ENCODE assay signal across 12 cellular contexts in the genomic region with DNA sequence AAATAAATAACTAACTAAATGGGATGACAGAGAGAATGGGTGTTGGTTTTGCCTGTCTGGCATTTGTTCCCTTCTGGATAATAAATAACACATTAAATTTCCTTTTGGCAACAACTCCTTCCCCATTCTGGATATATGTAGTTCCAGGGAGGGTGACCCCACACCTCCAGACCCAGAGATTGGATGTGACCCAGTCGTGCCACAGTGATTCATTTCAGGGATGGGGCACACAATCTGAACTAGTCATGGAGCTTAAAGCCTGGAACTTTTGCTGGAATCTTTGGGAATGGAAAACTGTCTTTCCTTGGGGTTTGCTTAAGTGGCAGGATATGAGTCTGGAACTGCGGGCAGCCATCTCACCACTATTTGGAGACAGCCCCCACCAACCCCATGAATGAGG. TPM values are rescaled to one million over a fixed set of nuclear protein-coding genes. Genes with fewer than 3 reads are reported as not detected.
DNase-seq lines count a peak whose midpoint lies in the region; ATAC-seq and TF ChIP-seq lines count a peak whose summit lies in the region.
"Had no signal": no experiment of that assay in that cellular context is flagged by ENCODE, and none has a peak within 500 bp of the region (broad histone marks: within the 10 kb centered on the region; RNA-seq: fewer than 3 reads in every experiment).

No MANE protein-coding gene starts in this region.

- no peak overlapping the region for H2AFZ ChIP-seq in IMR-90 (replicated peaks; ENCODE audit: low read length, poor library complexity)
- H2AFZ ChIP-seq: parathyroid adenoma had no signal

- no peaks in the 10 kb centered on the region for H3K36me3 Mint-ChIP-seq in natural killer cell treated with Interleukin-12 subunit alpha and Interleukin-12 subunit beta and Interleukin-15 and Interleukin-18, amount 100 ng/mL, for 72 hours

- no peak overlapping the region for H3K4me2 ChIP-seq in IMR-90 (ENCODE audit: low read depth, low read length)
- H3K4me2 ChIP-seq in skeletal muscle satellite cell (ENCODE audit: low read length), result peak overlapping the region; percentile 74

- dilution Hi-C loops in IMR-90 (cut with HindIII; ENCODE audit: low sequenced_read_pairs, unreplicated experiment), result no loop called here

- H3K4me1 Mint-ChIP-seq in natural killer cell treated with Interleukin-12 subunit alpha and Interleukin-12 subunit beta and Interleukin-15 and Interleukin-18, amount 100 ng/mL, for 72 hours (ENCODE audit: low read depth in 2 of 2), result peaks cover 44 to 49% of the 10 kb centered on the region in 2 donors

- no peak overlapping the region for H2AK9ac ChIP-seq in IMR-90 (replicated peaks; ENCODE audit: low read depth, low read length, poor library complexity)

- H3K36me3 ChIP-seq in IMR-90 (ENCODE audit: control insufficient read depth, insufficient read depth, low read length), result no peaks in the 10 kb centered on the region; the same call in 1 of the 2 replicates
- H3K36me3 ChIP-seq in esophagus squamous epithelium, result peaks cover 0 to 8% (median 0%) of the 10 kb centered on the region in 3 donors
- peaks cover 4% of the 10 kb centered on the region for H3K36me3 ChIP-seq in skeletal muscle satellite cell (ENCODE audit: insufficient read depth, low read length)

- H3K27ac ChIP-seq in IMR-90 (ENCODE audit: insufficient read depth, low read length) (no peak overlapping the region), esophagus squamous epithelium (peak overlapping the region in 3 of 4 donors; percentile 55 to 77 (median 59))
- H3K27ac ChIP-seq: parathyroid adenoma had no signal

- H3K27ac Mint-ChIP-seq in natural killer cell treated with Interleukin-12 subunit alpha and Interleukin-12 subunit beta and Interleukin-15 and Interleukin-18, amount 100 ng/mL, for 72 hours, result no peak overlapping the region

- POLR2A ChIA-PET in IMR-90 (lab: Charles Lee; ENCODE audit: unreplicated experiment), result no interaction called here

- H3K9ac ChIP-seq in IMR-90 (ENCODE audit: low read depth, low read length) (no peak overlapping the region), skeletal muscle satellite cell (ENCODE audit: low read depth, low read length) (peak overlapping the region; percentile 60)
- H3K9ac ChIP-seq: parathyroid adenoma had no signal

- H3K23ac ChIP-seq in IMR-90 (ENCODE audit: low read depth, low read length), result no peak overlapping the region

- in situ Hi-C loops in IMR-90 (cut with MboI; ENCODE audit: low sequenced_read_pairs), result no loop called here

- H3K56ac ChIP-seq in IMR-90 (ENCODE audit: extremely low read depth, insufficient read depth, low read length), result no peak overlapping the region

- no CpG with 5 or more reads among the region's 2 CpGs for WGBS in IMR-90 (ENCODE audit: extremely low coverage in 2 of 2, insufficient read length in 1 of 2), 2 experiments
- 45 to 54% methylated on average over 2 of the region's 2 CpGs for WGBS in esophagus squamous epithelium, 2 donors

- no peak overlapping the region for H3K4me3 Mint-ChIP-seq in natural killer cell treated with Interleukin-12 subunit alpha and Interleukin-12 subunit beta and Interleukin-15 and Interleukin-18, amount 100 ng/mL, for 72 hours

- no peaks in the 10 kb centered on the region for H3K9me3 Mint-ChIP-seq in natural killer cell treated with Interleukin-12 subunit alpha and Interleukin-12 subunit beta and Interleukin-15 and Interleukin-18, amount 100 ng/mL, for 72 hours

- CTCF ChIA-PET in IMR-90 (lab: Yijun Ruan, JAX), result no interaction called here

- no peak for TF ChIP-seq CTCF in AG10803 (conservative IDR thresholded peaks at IDR 0.05; ENCODE audit: low read length)
- TF ChIP-seq CTCF in IMR-90 (conservative IDR thresholded peaks at IDR 0.05; ENCODE audit: low read depth, low read length), result no peak
- no peak for TF ChIP-seq CTCF in esophagus squamous epithelium (IDR thresholded peaks at IDR 0.05)

- TF ChIP-seq POLR2A in IMR-90 (IDR thresholded peaks at IDR 0.05; ENCODE audit: low read depth, low read length) (no peak), esophagus squamous epithelium (IDR thresholded peaks at IDR 0.05) (no peak)

- no peaks in the 10 kb centered on the region for H3K9me3 ChIP-seq in IMR-90 (ENCODE audit: control insufficient read depth, insufficient read depth, low read length)
- no peaks in the 10 kb centered on the region for H3K9me3 ChIP-seq in esophagus squamous epithelium
- H3K9me3 ChIP-seq in skeletal muscle satellite cell (replicated peaks; ENCODE audit: low read length), result no peaks in the 10 kb centered on the region

- no peak for ATAC-seq in IMR-90 (ENCODE audit: low read depth)
- no peak for ATAC-seq in natural killer cell treated with Interleukin-12 subunit alpha and Interleukin-12 subunit beta and Interleukin-15 and Interleukin-18, amount 100 ng/mL, for 72 hours

- BruUV-seq in IMR-90 (replicated peaks; lab: Mats Ljungman, UMichigan), result no TSS peak

- peaks cover 32% of the 10 kb centered on the region for H3K9me1 ChIP-seq in IMR-90 (ENCODE audit: insufficient read depth, low read length)

- peaks cover 64% of the 10 kb centered on the region for H4K20me1 ChIP-seq in IMR-90 (ENCODE audit: insufficient read depth, low read length)

- no peak overlapping the region for H4K5ac ChIP-seq in IMR-90 (ENCODE audit: low read depth, low read length)

- H3K4me3 ChIP-seq in AG10803 (ENCODE audit: low read length), result no peak overlapping the region
- H3K4me3 ChIP-seq in IMR-90 (ENCODE audit: insufficient read depth, low read depth, low read length), result no peak overlapping the region
- peak overlapping the region in 1 of 4 donors; percentile 5 for H3K4me3 ChIP-seq in esophagus squamous epithelium
- H3K4me3 ChIP-seq in skeletal muscle satellite cell (ENCODE audit: low read length), result peak overlapping the region; percentile 36

- no peak overlapping the region for H4K91ac ChIP-seq in IMR-90 (ENCODE audit: insufficient read depth, low read depth, low read length)

- TF ChIP-seq RAD21 in IMR-90 (IDR thresholded peaks at IDR 0.05; ENCODE audit: low read length), result no peak

- peak overlapping the region; percentile 14; the same call in 1 of the 2 replicates for H2BK20ac ChIP-seq in IMR-90 (ENCODE audit: low read depth, low read length)

- no peak overlapping the region for H2BK5ac ChIP-seq in IMR-90 (ENCODE audit: low read depth, low read length, poor library complexity, severe bottlenecking)

- H3K14ac ChIP-seq in IMR-90 (replicated peaks; ENCODE audit: low read depth, low read length), result 0 out of 2 replicates have a peak overlapping the region, but pooled peaks have one; percentile 14

- intact Hi-C loops in IMR-90 (cut with micrococcal nuclease) (no loop called here), esophagus squamous epithelium (cut with DNase I) (no loop called here)

- H3K27me3 ChIP-seq in IMR-90 (ENCODE audit: control insufficient read depth, insufficient read depth, low read length) (no peaks in the 10 kb centered on the region), esophagus squamous epithelium (no peaks in the 10 kb centered on the region), skeletal muscle satellite cell (ENCODE audit: control insufficient read depth, insufficient read depth, low read length) (no peaks in the 10 kb centered on the region)

- no peaks in the 10 kb centered on the region for H3K27me3 Mint-ChIP-seq in natural killer cell treated with Interleukin-12 subunit alpha and Interleukin-12 subunit beta and Interleukin-15 and Interleukin-18, amount 100 ng/mL, for 72 hours

- H3K4me1 ChIP-seq in IMR-90 (ENCODE audit: control insufficient read depth, insufficient read depth, low read length) (peaks cover 31% of the 10 kb centered on the region), esophagus squamous epithelium (peaks cover 33 to 99% (median 48%) of the 10 kb centered on the region in 3 donors), skeletal muscle satellite cell (ENCODE audit: control insufficient read depth, insufficient read depth, low read length) (peaks cover 83% of the 10 kb centered on the region)

- H2BK15ac ChIP-seq in IMR-90 (ENCODE audit: low read depth, low read length), result no peak overlapping the region

- H2BK120ac ChIP-seq in IMR-90 (ENCODE audit: low read depth, low read length), result no peak overlapping the region

- peak; percentile 25 for DNase-seq in AG10803 (ENCODE audit: low read depth)
- no peak for DNase-seq in IMR-90
- DNase-seq in esophagus squamous epithelium (lab: John Stamatoyannopoulos, UW), result no peak
- no peak for DNase-seq in DMS79 treated with DMSO at 0.1 percent for 48 hours (lab: John Stamatoyannopoulos, UW)
- DNase-seq in amniotic stem cell (lab: John Stamatoyannopoulos, UW), result no peak
- no peak for DNase-seq in natural killer cell treated with Interleukin-12 subunit alpha and Interleukin-12 subunit beta and Interleukin-15 and Interleukin-18, amount 100 ng/mL, for 72 hours (ENCODE audit: low spot score)
- no peak for DNase-seq in cortex of kidney (lab: John Stamatoyannopoulos, UW)
- DNase-seq: activated CD4-positive, alpha-beta T cell treated with anti-CD3 and anti-CD28 coated beads for 1 hour; activated effector memory CD4-positive, alpha-beta T cell treated with Interleukin-2 at 50 U/mL for 16 hours; GOT3 had no signal

- H3K4ac ChIP-seq in IMR-90 (ENCODE audit: low read depth, low read length), result peak overlapping the region; percentile 52; the same call in 1 of the 2 replicates

- 0 out of 2 replicates have a peak overlapping the region, but pooled peaks have one; percentile 3 for H3K18ac ChIP-seq in IMR-90 (ENCODE audit: low read depth, low read length)

- peak overlapping the region; percentile 42 for H2AK5ac ChIP-seq in IMR-90 (ENCODE audit: low read depth, low read length)

- peaks cover 24 to 88% of the 10 kb centered on the region in 2 experiments for H3K79me1 ChIP-seq in IMR-90 (ENCODE audit: low read depth in 1 of 2, low read length in 2 of 2)

- H4K8ac ChIP-seq in IMR-90 (ENCODE audit: low read depth in 2 of 2, low read length in 2 of 2), result no peak overlapping the region

TF ChIP-seq in IMR-90, 13 proteins besides CTCF, POLR2A, EP300 and RAD21:
- no peak for TF ChIP-seq MXI1 (IDR thresholded peaks at IDR 0.05; ENCODE audit: borderline replicate concordance, low read depth, low read length)
- TF ChIP-seq RFX5 (IDR thresholded peaks at IDR 0.05; ENCODE audit: low read depth, low read length), result no peak
- TF ChIP-seq MAFK (IDR thresholded peaks at IDR 0.05; ENCODE audit: low read depth, low read length), result no peak
- TF ChIP-seq BHLHE40 (IDR thresholded peaks at IDR 0.05; ENCODE audit: low read depth, low read length), result no peak
- TF ChIP-seq MAZ (IDR thresholded peaks at IDR 0.05; ENCODE audit: borderline replicate concordance, low read depth, low read length), result no peak
- no peak for TF ChIP-seq FOS (IDR thresholded peaks at IDR 0.05; ENCODE audit: low read depth, low read length)
TF ChIP-seq in IMR-90: peak in this region for 0.

RNA-seq across cellular contexts. Expression of gene KLF9, which starts 11.3 kb away (rescaled TPM):
- total RNA-seq in IMR-90 (2012; rRNA removed) (7.5 and 11.4 TPM in 2 replicates), esophagus squamous epithelium (10 to 100 TPM; 13.7 to 71.0 (median 17.3) TPM)
- 4.1 and 4.3 TPM in 2 replicates for polyA plus RNA-seq in IMR-90 (2012; rRNA removed)
- 3.1 and 9.3 TPM in 2 replicates for polyA plus RNA-seq in IMR-90 (2012; cell fraction: cytosol; rRNA removed)
- 10.6 and 22.1 TPM in 2 replicates for polyA plus RNA-seq in IMR-90 (2012; cell fraction: nucleus; rRNA removed; ENCODE audit: low replicate concordance)
- total RNA-seq in skeletal muscle satellite cell (2012; rRNA removed), result 33.7 and 34.1 TPM in 2 replicates
- 1 to 10 TPM; 3.3 to 4.0 TPM for total RNA-seq in natural killer cell treated with Interleukin-12 subunit alpha and Interleukin-12 subunit beta and Interleukin-15 and Interleukin-18, amount 100 ng/mL, for 72 hours
